In genomic region chr9:128093016-128093415, GRCh38 we compare ENCODE assay signal across 10 cellular contexts. TPM values are rescaled to one million over a fixed set of nuclear protein-coding genes. Genes with fewer than 3 reads are reported as not detected.
DNase-seq lines count a peak whose midpoint lies in the region; ATAC-seq and TF ChIP-seq lines count a peak whose summit lies in the region.
"Had no signal": no experiment of that assay in that cellular context is flagged by ENCODE, and none has a peak within 500 bp of the region (broad histone marks: within the 10 kb centered on the region; RNA-seq: fewer than 3 reads in every experiment).

No MANE protein-coding gene starts in this region.

- POLR2A ChIA-PET in PC-3 (lab: Charles Lee; ENCODE audit: unreplicated experiment): no interaction called here

- no peak overlapping the region for H2AFZ ChIP-seq in PC-3 (ENCODE audit: low read length)
- no peak overlapping the region for H2AFZ ChIP-seq in osteoblast (ENCODE audit: low read length)

- H3K4me3 ChIP-seq in BLaER1 (0 out of 2 replicates have a peak overlapping the region, but pooled peaks have one; percentile 9), PC-3 (ENCODE audit: low read length) (no peak overlapping the region), osteoblast (ENCODE audit: insufficient read depth, low read length) (no peak overlapping the region)
- no peak overlapping the region for H3K4me3 ChIP-seq in effector memory CD4-positive, alpha-beta T cell (ENCODE audit: insufficient read depth, low read depth, low read length, poor library complexity, severe bottlenecking)

- H3K4me2 ChIP-seq in BLaER1: peak overlapping the region; percentile 94
- no peak overlapping the region for H3K4me2 ChIP-seq in PC-3 (ENCODE audit: low read length)
- H3K4me2 ChIP-seq in osteoblast (ENCODE audit: insufficient read depth, low read length): peak overlapping the region; percentile 88

- intact Hi-C loops in PC-3 (cut with micrococcal nuclease): no loop called here

- DNase-seq in PC-3 (no peak), osteoblast (ENCODE audit: insufficient read length, low spot score, missing footprints) (no peak), NCI-H1092 (lab: John Stamatoyannopoulos, UW) (no peak), GM19240 (ENCODE audit: insufficient read length, low spot score) (no peak)
- DNase-seq in effector memory CD4-positive, alpha-beta T cell: no peak
- DNase-seq: cortex of kidney had no signal

- CTCF ChIA-PET in PC-3 (lab: Charles Lee): no interaction called here

- H3K4me1 ChIP-seq in BLaER1 (peaks cover 93% of the 10 kb centered on the region), PC-3 (ENCODE audit: insufficient read depth, low read length) (peaks cover 30% of the 10 kb centered on the region), osteoblast (ENCODE audit: insufficient read depth, low read length) (peaks cover 49% of the 10 kb centered on the region)
- H3K4me1 ChIP-seq in effector memory CD4-positive, alpha-beta T cell (ENCODE audit: control insufficient read depth, insufficient read depth, low read length, poor library complexity, severe bottlenecking): peaks cover 45% of the 10 kb centered on the region

- H4K20me1 ChIP-seq in BLaER1 (peaks cover 95% of the 10 kb centered on the region), PC-3 (ENCODE audit: low read length) (no peaks in the 10 kb centered on the region), osteoblast (ENCODE audit: insufficient read depth, low read length) (no peaks in the 10 kb centered on the region)

- H3K9ac ChIP-seq in BLaER1 (peak overlapping the region; percentile 67), PC-3 (ENCODE audit: low read length) (no peak overlapping the region)

- H3K27ac ChIP-seq in BLaER1: peak overlapping the region; percentile 74
- peak overlapping the region; percentile 90; the same call in 1 of the 2 replicates for H3K27ac ChIP-seq in PC-3 (ENCODE audit: low read length)
- peak overlapping the region; percentile 58 for H3K27ac ChIP-seq in effector memory CD4-positive, alpha-beta T cell (ENCODE audit: insufficient read depth, low read length, poor library complexity, severe bottlenecking)
- H3K27ac ChIP-seq in osteoblast (ENCODE audit: low read depth, low read length): peak overlapping the region; percentile 98

- ATAC-seq in PC-3 (no peak), esophagus mucosa (no peak), HG03135 (IDR thresholded peaks at IDR 0.05; ENCODE audit: unreplicated experiment) (no peak)

- TF ChIP-seq CTCF in PC-3 (conservative IDR thresholded peaks at IDR 0.05; ENCODE audit: low read depth, low read length): no peak
- TF ChIP-seq CTCF in osteoblast (IDR thresholded peaks at IDR 0.05; ENCODE audit: extremely low read depth, low read depth, low read length): no peak

- H3K27me3 ChIP-seq in BLaER1 (no peaks in the 10 kb centered on the region), PC-3 (ENCODE audit: low read length) (no peaks in the 10 kb centered on the region), osteoblast (ENCODE audit: insufficient read depth, low read length) (no peaks in the 10 kb centered on the region)
- H3K27me3 ChIP-seq in effector memory CD4-positive, alpha-beta T cell (replicated peaks; ENCODE audit: control insufficient read depth, insufficient read depth, low read length, poor library complexity, severe bottlenecking): no peaks in the 10 kb centered on the region

- peaks cover 5% of the 10 kb centered on the region for H3F3A ChIP-seq in PC-3 (ENCODE audit: low read length, unreplicated experiment)

- H3K9me3 ChIP-seq in BLaER1 (no peaks in the 10 kb centered on the region), PC-3 (ENCODE audit: low read length) (no peaks in the 10 kb centered on the region), osteoblast (ENCODE audit: low read depth, low read length) (no peaks in the 10 kb centered on the region)
- no peaks in the 10 kb centered on the region for H3K9me3 ChIP-seq in effector memory CD4-positive, alpha-beta T cell (ENCODE audit: control insufficient read depth, low read length)

- BruUV-seq in PC-3 (replicated peaks; lab: Mats Ljungman, UMichigan): no TSS peak

- H3K36me3 ChIP-seq in BLaER1 (peaks cover 17% of the 10 kb centered on the region; the same call in 1 of the 2 replicates), PC-3 (ENCODE audit: low read depth, low read length) (no peaks in the 10 kb centered on the region), osteoblast (ENCODE audit: insufficient read depth, low read length) (peaks cover 3% of the 10 kb centered on the region)
- H3K36me3 ChIP-seq in effector memory CD4-positive, alpha-beta T cell (ENCODE audit: control insufficient read depth, insufficient read depth, low read length): peaks cover 14% of the 10 kb centered on the region

- no peaks in the 10 kb centered on the region for H3K9me2 ChIP-seq in PC-3 (replicated peaks; ENCODE audit: low read length)

- H3K79me2 ChIP-seq in PC-3 (ENCODE audit: low read length): peaks cover 74% of the 10 kb centered on the region
- H3K79me2 ChIP-seq in osteoblast (ENCODE audit: insufficient read depth, low read length): peaks cover 86% of the 10 kb centered on the region

RNA-seq across cellular contexts. Expression of gene SLC25A25, which starts 25.0 kb away (rescaled TPM):
- total RNA-seq in PC-3 (2014; rRNA removed): 25.2 and 37.0 TPM in 2 replicates
- total RNA-seq in osteoblast: 9.7 and 13.4 TPM in 2 replicates
- total RNA-seq in esophagus mucosa: 15.2 TPM

RNA-seq across cellular contexts. Expression of gene NAIF1, which starts 25.9 kb away (rescaled TPM):
- total RNA-seq in PC-3 (2014; rRNA removed): 8.4 and 11.1 TPM in 2 replicates
- total RNA-seq in osteoblast: 10.1 and 10.6 TPM in 2 replicates
- total RNA-seq in esophagus mucosa: 7.1 TPM

RNA-seq across cellular contexts. Expression of gene PTGES2, which starts 34.5 kb away (rescaled TPM):
- 250 and 258 TPM in 2 replicates for total RNA-seq in PC-3 (2014; rRNA removed)
- 42.7 and 50.3 TPM in 2 replicates for total RNA-seq in osteoblast
- 52.0 TPM for total RNA-seq in esophagus mucosa

RNA-seq across cellular contexts. Expression of gene LCN2, which starts 56.2 kb away (rescaled TPM):
- total RNA-seq in PC-3 (2014; rRNA removed): 153 and 154 TPM in 2 replicates
- not detected in 2 replicates for total RNA-seq in osteoblast
- total RNA-seq in esophagus mucosa: 525 TPM
- total RNA-seq: T-helper 1 cell treated with Interleukin-12 subunit alpha and Interleukin-12 subunit beta and Interleukin-4 antibody, amounts not matched to agents 30 ng/mL and 1 ng/mL, for 36 hours had no signal
